In genomic region chr17:31936615-31937609, GRCh38 we compare ENCODE assay signal across 8 cellular contexts. TPM values are rescaled to one million over a fixed set of nuclear protein-coding genes. Genes with fewer than 3 reads are reported as not detected.
DNase-seq lines count a peak whose midpoint lies in the region; ATAC-seq and TF ChIP-seq lines count a peak whose summit lies in the region.
"Not testable (repeated sequence)": the region's sequence is repeated elsewhere in the genome, so short reads cannot be mapped to it uniquely, and the experiment has no call there.

TSS of gene SUZ12 (plus strand) at chr17:31937007. CDS start at chr17:31937247, 240 bp downstream.

- not testable (repeated sequence) for H3K27me3 ChIP-seq in esophagus squamous epithelium

- DNase-seq in DMS79 treated with DMSO at 0.1 percent for 48 hours (lab: John Stamatoyannopoulos, UW) (peak; percentile 79), Kasumi-1 (lab: John Stamatoyannopoulos, UW) (peak; percentile 72 to 81), RKO (ENCODE audit: low spot score) (peak; percentile 73), myocyte (ENCODE audit: low read depth) (peak; percentile 89)
- peak; percentile 78 for DNase-seq in activated T-cell treated with anti-CD3 and anti-CD28 coated beads, Interleukin-2, amount 50 U/mL, for 4 hours
- not testable (repeated sequence) for DNase-seq in esophagus squamous epithelium (lab: John Stamatoyannopoulos, UW)
- peak; percentile 67 to 74 for DNase-seq in stimulated activated CD8-positive, alpha-beta memory T cell treated with anti-CD3 and anti-CD28 coated beads, Interleukin-7, amount 100 ng/mL, for 1 hour (ENCODE audit: low read depth in 2 of 2)

- ATAC-seq in GM21825 (IDR thresholded peaks at IDR 0.05; ENCODE audit: unreplicated experiment) = peak; percentile 96
- ATAC-seq in activated T-cell treated with anti-CD3 and anti-CD28 coated beads, Interleukin-2, amount 50 U/mL, for 4 hours = peak; percentile 97

- peaks cover 3 to 31% (median 7%) of the 10 kb centered on the region in 3 donors for H3K4me1 ChIP-seq in esophagus squamous epithelium

- peak within 1 kb of the TSS; percentile 85 for H3K4me3 Mint-ChIP-seq in activated T-cell treated with anti-CD3 and anti-CD28 coated beads, Interleukin-2, amount 50 U/mL, for 4 hours

- peak in 2 of 4 donors; percentile 42 to 64 for TF ChIP-seq POLR2A in esophagus squamous epithelium (IDR thresholded peaks at IDR 0.05)

- not testable (repeated sequence) for H3K9me3 Mint-ChIP-seq in activated T-cell treated with anti-CD3 and anti-CD28 coated beads, Interleukin-2, amount 50 U/mL, for 4 hours

- peak within 1 kb of the TSS; percentile 90 to 94 (median 92) for H3K27ac ChIP-seq in esophagus squamous epithelium

- H3K27me3 Mint-ChIP-seq in activated T-cell treated with anti-CD3 and anti-CD28 coated beads, Interleukin-2, amount 50 U/mL, for 4 hours (ENCODE audit: low read depth) = not testable (repeated sequence)

- H3K36me3 ChIP-seq in esophagus squamous epithelium = peaks cover 0 to 15% (median 0%) of the 10 kb centered on the region in 3 donors

- intact Hi-C loops in esophagus squamous epithelium (cut with DNase I) = not testable (repeated sequence)

- H3K9me3 ChIP-seq in esophagus squamous epithelium = not testable (repeated sequence)

- H3K36me3 Mint-ChIP-seq in activated T-cell treated with anti-CD3 and anti-CD28 coated beads, Interleukin-2, amount 50 U/mL, for 4 hours (ENCODE audit: insufficient read depth) = not testable (repeated sequence)

- WGBS in esophagus squamous epithelium, 2 donors = 0 to 1% methylated on average over 11 of the region's 93 CpGs

- not testable (repeated sequence) for TF ChIP-seq CTCF in esophagus squamous epithelium (IDR thresholded peaks at IDR 0.05)

- peaks cover 12% of the 10 kb centered on the region for H3K4me1 Mint-ChIP-seq in activated T-cell treated with anti-CD3 and anti-CD28 coated beads, Interleukin-2, amount 50 U/mL, for 4 hours (ENCODE audit: low read depth)

- peak within 1 kb of the TSS; percentile 79 to 90 (median 88) for H3K4me3 ChIP-seq in esophagus squamous epithelium

RNA-seq across cellular contexts. Expression of gene SUZ12, which starts in this region (rescaled TPM):
- total RNA-seq in activated T-cell treated with anti-CD3 and anti-CD28 coated beads, Interleukin-2, amount 50 U/mL, for 4 hours = 10 to 100 TPM; 57.3 to 65.5 (median 58.4) TPM
- total RNA-seq in esophagus squamous epithelium = 10 to 100 TPM; 10.5 to 20.7 (median 15.9) TPM
- 11.8 and 12.2 TPM in 2 replicates for total RNA-seq in myocyte
- 7.3 TPM for polyA plus RNA-seq in myocyte (2012)
